Comparison of ENCODE assay signal across 10 cellular contexts in the genomic region with DNA sequence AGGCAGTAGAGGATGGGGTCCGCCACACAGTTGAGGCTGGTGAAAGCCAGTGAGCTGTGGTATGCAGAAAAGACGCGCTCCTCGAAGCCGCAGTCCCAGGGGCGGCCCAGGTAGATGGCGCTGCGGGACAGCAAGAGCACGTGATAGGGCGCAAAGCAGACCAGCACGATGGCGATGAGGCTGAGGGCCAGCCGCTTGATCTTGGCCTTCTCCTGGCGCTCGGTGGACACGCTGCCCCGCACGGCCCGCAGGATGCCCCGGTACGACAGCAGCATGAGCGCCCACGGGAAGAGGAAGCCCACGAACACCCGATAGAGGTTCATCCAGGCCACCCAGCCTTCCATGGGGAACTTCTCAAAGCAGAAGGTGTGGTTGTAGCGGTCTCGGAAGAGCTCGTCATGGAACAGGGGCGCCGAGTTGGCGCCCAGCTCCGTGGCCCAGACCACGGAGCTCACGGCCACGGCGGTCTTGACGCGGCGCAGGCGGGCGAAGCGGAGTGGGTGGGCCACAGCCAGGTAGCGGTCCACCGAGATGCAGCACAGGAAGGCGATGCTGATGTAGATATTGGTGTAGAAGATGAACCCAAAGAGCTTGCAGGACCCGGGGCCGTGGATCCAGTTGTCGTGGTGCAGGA. TPM values are rescaled to one million over a fixed set of nuclear protein-coding genes. Genes with fewer than 3 reads are reported as not detected.
DNase-seq lines count a peak whose midpoint lies in the region; ATAC-seq, FAIRE-seq and TF ChIP-seq lines count a peak whose summit lies in the region.
"Had no signal": no experiment of that assay in that cellular context is flagged by ENCODE, and none has a peak within 500 bp of the region (broad histone marks: within the 10 kb centered on the region; RNA-seq: fewer than 3 reads in every experiment).

No MANE protein-coding gene starts in this region.

- no peak for ATAC-seq in GM18870 (IDR thresholded peaks at IDR 0.05; ENCODE audit: unreplicated experiment)

- TF ChIP-seq POLR2A in testis (IDR thresholded peaks at IDR 0.05), result no peak
- TF ChIP-seq POLR2A in GM12892 (IDR thresholded peaks at IDR 0.05; ENCODE audit: low read depth, low read length), result no peak

- H3K27ac ChIP-seq in testis, result no peak overlapping the region
- H3K27ac ChIP-seq in dorsolateral prefrontal cortex, result no peak overlapping the region
- H3K27ac ChIP-seq: SJCRH30 had no signal

- intact Hi-C loops in testis (cut with DNase I; ENCODE audit: low total_unique reads), result no loop called here
- intact Hi-C loops in dorsolateral prefrontal cortex (cut with DNase I), result no loop called here

- TF ChIP-seq CTCF in testis (IDR thresholded peaks at IDR 0.05) (no peak), dorsolateral prefrontal cortex (IDR thresholded peaks at IDR 0.05 in 54 of 56, conservative IDR thresholded peaks at IDR 0.05 in 2 of 56; ENCODE audit: low read depth in 1 of 56, partially characterized antibody in 56 of 56) (peak in 26 of 56 donors; percentile 7 to 52 (median 24))

- no peaks in the 10 kb centered on the region for H3K36me3 ChIP-seq in testis (ENCODE audit: low read depth, missing control alignments)
- H3K36me3 ChIP-seq: SJCRH30 had no signal

- H3K9me3 ChIP-seq in testis, result no peaks in the 10 kb centered on the region
- H3K9me3 ChIP-seq: SJCRH30 had no signal

- WGBS in testis, 2 donors, result 48 to 81% methylated on average over 12 to 46 of the region's 48 CpGs

- DNase-seq in GM03348 (ENCODE audit: low spot score) (peak; percentile 39), NCI-H2107 (lab: John Stamatoyannopoulos, UW) (peak; percentile 25), kidney glomerular epithelial cell (lab: John Stamatoyannopoulos, UW) (peak; percentile 19), testis (peak; percentile 43), GM12892 (ENCODE audit: insufficient read length) (no peak), dorsolateral prefrontal cortex (no peak)
- DNase-seq in activated naive CD4-positive, alpha-beta T cell treated with Interleukin-2 at 50 U/mL for 16 hours, result peak; percentile 51

- FAIRE-seq in GM12892 (lab: Jason Lieb, UNC), result no peak
- FAIRE-seq: islet of Langerhans had no signal

- H3K4me3 ChIP-seq in testis (peak overlapping the region in 1 of 2 donors; percentile 14), dorsolateral prefrontal cortex (no peak overlapping the region)
- H3K4me3 ChIP-seq: SJCRH30 had no signal

- no peaks in the 10 kb centered on the region for H3K27me3 ChIP-seq in testis
- peaks cover 0 to 48% (median 7%) of the 10 kb centered on the region in 45 donors for H3K27me3 ChIP-seq in dorsolateral prefrontal cortex
- H3K27me3 ChIP-seq: SJCRH30 had no signal

- no peaks in the 10 kb centered on the region for H3K4me1 ChIP-seq in testis
- H3K4me1 ChIP-seq: SJCRH30 had no signal

RNA-seq across cellular contexts. Expression of a gene that starts 6.5 kb away (rescaled TPM):
- total RNA-seq in testis (10 to 100 TPM; 18.3 to 19.3 TPM), dorsolateral prefrontal cortex (10 to 100 TPM in 98 of 120 experiments, 1 to 10 TPM in 22; 7.1 to 16.8 (median 11.5) TPM)
- polyA plus RNA-seq in testis (ENCODE audit: insufficient read depth, low read depth, low replicate concordance), result 20.9 TPM
- polyA plus RNA-seq in GM12892 (2012; ENCODE audit: missing spikeins), result 6.1 TPM

RNA-seq across cellular contexts. Expression of a gene that starts 10.9 kb away (rescaled TPM):
- total RNA-seq in testis (1 to 10 TPM in 1 of 2 donors, under 1 TPM in 1; 0.81 to 1.9 TPM), dorsolateral prefrontal cortex (10 to 100 TPM in 26 of 120 experiments, 1 to 10 TPM in 92, under 1 TPM in 2; 0.78 to 30.3 (median 6.6) TPM)
- 3.2 TPM for polyA plus RNA-seq in testis (ENCODE audit: insufficient read depth, low read depth, low replicate concordance)
- not detected for polyA plus RNA-seq in GM12892 (2012; ENCODE audit: missing spikeins)

RNA-seq across cellular contexts. Expression of a gene that starts 48.1 kb away (rescaled TPM):
- total RNA-seq in testis (10 to 100 TPM; 36.3 to 48.4 TPM), dorsolateral prefrontal cortex (100 to 1,000 TPM in 112 of 120 experiments, 10 to 100 TPM in 8; 86.4 to 266 (median 132) TPM)
- polyA plus RNA-seq in testis (ENCODE audit: insufficient read depth, low read depth, low replicate concordance), result 28.5 TPM
- 51.3 TPM for polyA plus RNA-seq in GM12892 (2012; ENCODE audit: missing spikeins)

Comparison
In these comparisons a context has a peak if more than half of its experiments do, and no peak if none do; other contexts are left out.
1. DNase-seq: peak in GM03348 (single experiment), NCI-H2107 (single experiment), activated naive CD4-positive, alpha-beta T cell treated with Interleukin-2 at 50 U/mL for 16 hours (single experiment), kidney glomerular epithelial cell (single experiment) and testis (single experiment); none in GM12892 (single experiment) and dorsolateral prefrontal cortex (0 of 10).